11 cellular contexts compared by ENCODE assay signal in genomic region chr18:63099848-63100625, GRCh38.
DNase-seq lines count a peak whose midpoint lies in the region; ATAC-seq and TF ChIP-seq lines count a peak whose summit lies in the region.
"Had no signal": no experiment of that assay in that cellular context is flagged by ENCODE, and none has a peak within 500 bp of the region (broad histone marks: within the 10 kb centered on the region; RNA-seq: fewer than 3 reads in every experiment).

No MANE protein-coding gene starts in this region.

- H3K27ac Mint-ChIP-seq in stimulated activated naive CD8-positive, alpha-beta T cell treated with anti-CD3 and anti-CD28 coated beads, Interleukin-15, amount 100 ng/mL, for 72 hours = no peak overlapping the region
- no peak overlapping the region for H3K27ac Mint-ChIP-seq in activated naive CD4-positive, alpha-beta T cell treated with anti-CD3 and anti-CD28 coated beads for 36 hours

- H3K36me3 ChIP-seq in body of pancreas (replicated peaks in 1 of 2; ENCODE audit: insufficient read depth in 1 of 2, low read depth in 2 of 2) = no peaks in the 10 kb centered on the region
- H3K36me3 ChIP-seq in gastrocnemius medialis = no peaks in the 10 kb centered on the region
- H3K36me3 ChIP-seq in uterus = no peaks in the 10 kb centered on the region
- H3K36me3 ChIP-seq: neutrophil had no signal

- no peaks in the 10 kb centered on the region for H3K36me3 Mint-ChIP-seq in activated naive CD4-positive, alpha-beta T cell treated with anti-CD3 and anti-CD28 coated beads for 36 hours (ENCODE audit: low read depth)

- peaks cover 6 to 14% of the 10 kb centered on the region in 2 donors for H3K9me3 Mint-ChIP-seq in stimulated activated naive CD8-positive, alpha-beta T cell treated with anti-CD3 and anti-CD28 coated beads, Interleukin-15, amount 100 ng/mL, for 72 hours
- no peaks in the 10 kb centered on the region for H3K9me3 Mint-ChIP-seq in activated naive CD4-positive, alpha-beta T cell treated with anti-CD3 and anti-CD28 coated beads for 36 hours

- H3K27me3 ChIP-seq in body of pancreas = no peaks in the 10 kb centered on the region
- no peaks in the 10 kb centered on the region for H3K27me3 ChIP-seq in gastrocnemius medialis
- no peaks in the 10 kb centered on the region for H3K27me3 ChIP-seq in uterus
- H3K27me3 ChIP-seq: neutrophil had no signal

- H3K9me3 ChIP-seq in body of pancreas = no peaks in the 10 kb centered on the region
- H3K9me3 ChIP-seq in gastrocnemius medialis = no peaks in the 10 kb centered on the region
- H3K9me3 ChIP-seq in uterus = no peaks in the 10 kb centered on the region
- H3K9me3 ChIP-seq: neutrophil had no signal

- in situ Hi-C loops in gastrocnemius medialis (cut with MboI; ENCODE audit: low sequenced_read_pairs in 4 of 4) = no loop called here

- H3K4me3 ChIP-seq in body of pancreas (no peak overlapping the region), gastrocnemius medialis (no peak overlapping the region), uterus (no peak overlapping the region)

- H3K27me3 Mint-ChIP-seq in stimulated activated naive CD8-positive, alpha-beta T cell treated with anti-CD3 and anti-CD28 coated beads, Interleukin-15, amount 100 ng/mL, for 72 hours = peaks cover 8% of the 10 kb centered on the region
- no peaks in the 10 kb centered on the region for H3K27me3 Mint-ChIP-seq in activated naive CD4-positive, alpha-beta T cell treated with anti-CD3 and anti-CD28 coated beads for 36 hours (ENCODE audit: low read depth)

- ATAC-seq in HG03196 (IDR thresholded peaks at IDR 0.05; ENCODE audit: unreplicated experiment) = peak; percentile 71
- ATAC-seq in body of pancreas = peak; percentile 91
- ATAC-seq in gastrocnemius medialis = peak; percentile 96 to 97
- no peak for ATAC-seq in stimulated activated naive CD8-positive, alpha-beta T cell treated with anti-CD3 and anti-CD28 coated beads, Interleukin-15, amount 100 ng/mL, for 72 hours

- CTCF ChIA-PET in activated naive CD4-positive, alpha-beta T cell treated with anti-CD3 and anti-CD28 coated beads for 36 hours (lab: Charles Lee) = interaction anchor here (1.2 kb wide), 2 partner anchors 15 to 83 kb away, joined by 3 read pairs; no protein-coding TSS in a partner anchor

- H3K4me3 Mint-ChIP-seq in stimulated activated naive CD8-positive, alpha-beta T cell treated with anti-CD3 and anti-CD28 coated beads, Interleukin-15, amount 100 ng/mL, for 72 hours = peak overlapping the region in 1 of 2 donors; percentile 7
- H3K4me3 Mint-ChIP-seq in activated naive CD4-positive, alpha-beta T cell treated with anti-CD3 and anti-CD28 coated beads for 36 hours = no peak overlapping the region

- peaks cover 66% of the 10 kb centered on the region for H3K4me1 Mint-ChIP-seq in stimulated activated naive CD8-positive, alpha-beta T cell treated with anti-CD3 and anti-CD28 coated beads, Interleukin-15, amount 100 ng/mL, for 72 hours
- H3K4me1 Mint-ChIP-seq in activated naive CD4-positive, alpha-beta T cell treated with anti-CD3 and anti-CD28 coated beads for 36 hours (ENCODE audit: low read depth) = peaks cover 46% of the 10 kb centered on the region

- WGBS in body of pancreas, 2 donors = 23 to 25% methylated on average over 5 to 10 of the region's 10 CpGs

- H3K27ac ChIP-seq in body of pancreas (peak overlapping the region; percentile 54 to 78 (median 66)), gastrocnemius medialis (peak overlapping the region in 3 of 4 donors; percentile 41 to 69 (median 52)), uterus (no peak overlapping the region)
- H3K27ac ChIP-seq: 22Rv1, neutrophil had no signal

- TF ChIP-seq CTCF in body of pancreas (IDR thresholded peaks at IDR 0.05) = no peak
- TF ChIP-seq CTCF in gastrocnemius medialis (IDR thresholded peaks at IDR 0.05 in 4 of 5, conservative IDR thresholded peaks at IDR 0.05 in 1 of 5) = no peak
- TF ChIP-seq CTCF in uterus (IDR thresholded peaks at IDR 0.05) = no peak

- TF ChIP-seq POLR2A in body of pancreas (IDR thresholded peaks at IDR 0.05) (peak in 1 of 3 donors; percentile 41), gastrocnemius medialis (IDR thresholded peaks at IDR 0.05) (no peak), uterus (IDR thresholded peaks at IDR 0.05) (no peak)

- intact Hi-C loops in body of pancreas (cut with DNase I) (no loop called here), gastrocnemius medialis (cut with DNase I; ENCODE audit: low total_unique reads) (no loop called here), uterus (cut with DNase I; ENCODE audit: low total_unique reads) (no loop called here)
- intact Hi-C loops in activated naive CD4-positive, alpha-beta T cell treated with anti-CD3 and anti-CD28 coated beads for 36 hours (cut with micrococcal nuclease) = loop anchor here (10.0 kb wide), 1 partner anchor 575 kb away; the partner anchor contains the start of gene ZCCHC2

- H3K4me1 ChIP-seq in body of pancreas (peaks cover 36% of the 10 kb centered on the region), gastrocnemius medialis (peaks cover 9 to 15% of the 10 kb centered on the region in 2 donors), uterus (peaks cover 3 to 5% of the 10 kb centered on the region in 2 donors)

- peak; percentile 19 for DNase-seq in NCI-H146 (lab: John Stamatoyannopoulos, UW)
- no peak for DNase-seq in NCI-H146 treated with DMSO at 0.1 percent for 48 hours (lab: John Stamatoyannopoulos, UW; ENCODE audit: unreplicated experiment)
- peak; percentile 51 to 68 (median 63) for DNase-seq in body of pancreas
- peak; percentile 37 to 48 for DNase-seq in gastrocnemius medialis
- DNase-seq in uterus = no peak
- no peak for DNase-seq in stimulated activated naive CD8-positive, alpha-beta T cell treated with anti-CD3 and anti-CD28 coated beads, Interleukin-15, amount 100 ng/mL, for 72 hours
- DNase-seq in activated naive CD4-positive, alpha-beta T cell treated with anti-CD3 and anti-CD28 coated beads for 36 hours = no peak
- DNase-seq: activated CD4-positive, alpha-beta T cell treated with anti-CD3 and anti-CD28 coated beads for 48 hours had no signal

Comparison
In these comparisons a context has a peak if more than half of its experiments do, and no peak if none do; other contexts are left out.
1. DNase-seq: peak in NCI-H146 (single experiment), body of pancreas (4 of 4) and gastrocnemius medialis (2 of 2); none in NCI-H146 treated with DMSO at 0.1 percent for 48 hours (single experiment), uterus (0 of 2), stimulated activated naive CD8-positive, alpha-beta T cell treated with anti-CD3 and anti-CD28 coated beads, Interleukin-15, amount 100 ng/mL, for 72 hours (0 of 2) and activated naive CD4-positive, alpha-beta T cell treated with anti-CD3 and anti-CD28 coated beads for 36 hours (single experiment).
2. H3K27ac ChIP-seq: peak in body of pancreas (4 of 4) and gastrocnemius medialis (3 of 4); none in uterus (0 of 2).